16 cellular contexts compared by ENCODE assay signal in the genomic region with DNA sequence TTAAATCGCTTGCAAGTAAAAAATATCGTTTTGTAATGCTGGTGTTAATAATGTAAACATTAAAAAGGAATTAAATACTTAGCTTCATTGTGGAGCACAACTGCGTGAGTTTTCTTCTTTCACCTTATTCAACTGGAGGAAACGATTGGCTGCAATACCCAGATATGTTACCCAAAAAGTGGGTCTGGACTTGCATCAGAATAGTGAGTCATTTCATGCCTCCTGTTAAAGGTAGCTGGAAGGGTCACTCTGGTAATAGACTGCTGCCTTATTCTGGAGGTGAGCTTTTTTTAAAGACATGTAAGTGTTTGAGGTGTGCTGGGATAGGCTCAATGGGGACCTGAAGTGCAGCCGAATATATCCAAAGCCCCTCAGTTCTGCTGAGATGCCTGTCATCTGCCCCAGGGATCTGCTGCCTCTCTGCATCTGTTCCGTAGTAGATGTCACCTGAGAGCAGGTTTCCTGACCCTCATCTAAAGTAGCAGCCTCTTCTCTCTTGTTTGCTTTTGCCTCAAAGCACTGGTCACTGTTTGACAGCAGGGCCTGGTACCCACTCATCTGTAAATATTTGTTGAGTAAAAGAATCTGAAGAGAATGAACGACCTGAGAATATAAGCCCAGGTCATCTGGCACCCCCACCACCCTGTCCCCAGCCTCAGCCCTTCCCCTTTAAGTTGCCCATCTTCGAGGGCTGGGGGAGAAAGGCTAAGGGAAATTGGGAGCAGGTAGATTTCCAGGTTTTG. TPM values are rescaled to one million over a fixed set of nuclear protein-coding genes. Genes with fewer than 3 reads are reported as not detected.
DNase-seq lines count a peak whose midpoint lies in the region; ATAC-seq and TF ChIP-seq lines count a peak whose summit lies in the region.
"Had no signal": no experiment of that assay in that cellular context is flagged by ENCODE, and none has a peak within 500 bp of the region (broad histone marks: within the 10 kb centered on the region; RNA-seq: fewer than 3 reads in every experiment).

No MANE protein-coding gene starts in this region.

- H3K9ac ChIP-seq in mesendoderm (ENCODE audit: low read length), result no peak overlapping the region

- H3K4me1 ChIP-seq in mesendoderm (ENCODE audit: control insufficient read depth, low read depth, low read length), result no peaks in the 10 kb centered on the region

- no CpG with 5 or more reads among the region's 8 CpGs for WGBS in mesendoderm (ENCODE audit: extremely low coverage, insufficient coverage, low lambda C conversion rate)

- no peak overlapping the region for H2BK5ac ChIP-seq in mesendoderm (ENCODE audit: low read length)

- no peak overlapping the region for H3K56ac ChIP-seq in mesendoderm (ENCODE audit: low read length)

- ATAC-seq in GM19328 (IDR thresholded peaks at IDR 0.05; ENCODE audit: unreplicated experiment), result no peak
- ATAC-seq in HG03378 (IDR thresholded peaks at IDR 0.05; ENCODE audit: unreplicated experiment), result no peak
- no peak for ATAC-seq in activated T-cell treated with anti-CD3 and anti-CD28 coated beads, Interleukin-2, amount 50 U/mL, for 4 hours
- ATAC-seq: natural killer cell had no signal

- H4K5ac ChIP-seq in mesendoderm (ENCODE audit: low read length), result no peak overlapping the region

- H3K27me3 Mint-ChIP-seq in MCF 10A (ENCODE audit: insufficient read depth, unreplicated experiment), result no peaks in the 10 kb centered on the region
- peaks cover 9% of the 10 kb centered on the region for H3K27me3 Mint-ChIP-seq in activated T-cell treated with anti-CD3 and anti-CD28 coated beads, Interleukin-2, amount 50 U/mL, for 4 hours (ENCODE audit: low read depth)

- H3K27ac Mint-ChIP-seq in MCF 10A (ENCODE audit: low read depth, unreplicated experiment), result peak overlapping the region; percentile 53
- H3K27ac Mint-ChIP-seq: natural killer cell had no signal

- H2BK120ac ChIP-seq in mesendoderm (ENCODE audit: low read depth, low read length), result no peak overlapping the region

- H3K27ac ChIP-seq in C4-2B (peak overlapping the region; percentile 92), mesendoderm (ENCODE audit: low read depth, low read length) (no peak overlapping the region)
- H3K27ac ChIP-seq: WERI-Rb-1 had no signal

- H2BK15ac ChIP-seq in mesendoderm (replicated peaks; ENCODE audit: low read depth), result no peak overlapping the region

- no peaks in the 10 kb centered on the region for H3K36me3 Mint-ChIP-seq in MCF 10A (ENCODE audit: insufficient read depth, unreplicated experiment)
- no peaks in the 10 kb centered on the region for H3K36me3 Mint-ChIP-seq in activated T-cell treated with anti-CD3 and anti-CD28 coated beads, Interleukin-2, amount 50 U/mL, for 4 hours (ENCODE audit: insufficient read depth)
- H3K36me3 Mint-ChIP-seq: natural killer cell had no signal

- H2AK5ac ChIP-seq in mesendoderm (ENCODE audit: low read length), result no peak overlapping the region

- no peak overlapping the region for H3K23ac ChIP-seq in mesendoderm (ENCODE audit: low read length)

- no peaks in the 10 kb centered on the region for H3K36me3 ChIP-seq in mesendoderm (ENCODE audit: control insufficient read depth, insufficient read depth, low read length)
- H3K36me3 ChIP-seq: WERI-Rb-1 had no signal

- H3K4me3 ChIP-seq in mesendoderm (ENCODE audit: low read length), result no peak overlapping the region

- H3K18ac ChIP-seq in mesendoderm (ENCODE audit: low read length), result no peak overlapping the region

- no peaks in the 10 kb centered on the region for H3K9me3 Mint-ChIP-seq in MCF 10A (ENCODE audit: unreplicated experiment)
- no peaks in the 10 kb centered on the region for H3K9me3 Mint-ChIP-seq in activated T-cell treated with anti-CD3 and anti-CD28 coated beads, Interleukin-2, amount 50 U/mL, for 4 hours
- H3K9me3 Mint-ChIP-seq: natural killer cell had no signal

- TF ChIP-seq CTCF in C4-2B (conservative IDR thresholded peaks at IDR 0.05) (no peak), MCF 10A (IDR thresholded peaks at IDR 0.05; ENCODE audit: unreplicated experiment) (no peak)

- no peak overlapping the region for H4K8ac ChIP-seq in mesendoderm (ENCODE audit: low read depth, low read length)

- H3K4me1 Mint-ChIP-seq in MCF 10A (ENCODE audit: insufficient read depth, unreplicated experiment), result peaks cover 11% of the 10 kb centered on the region
- peaks cover under 1% of the 10 kb centered on the region for H3K4me1 Mint-ChIP-seq in activated T-cell treated with anti-CD3 and anti-CD28 coated beads, Interleukin-2, amount 50 U/mL, for 4 hours (ENCODE audit: low read depth)

- no peaks in the 10 kb centered on the region for H3K79me2 ChIP-seq in mesendoderm (ENCODE audit: control insufficient read depth, insufficient read depth, low read length)

- H3K79me1 ChIP-seq in mesendoderm (ENCODE audit: low read length), result no peaks in the 10 kb centered on the region

- H3K27me3 ChIP-seq in mesendoderm (ENCODE audit: insufficient read depth, low read length, poor library complexity), result no peaks in the 10 kb centered on the region

- POLR2A ChIA-PET in MCF 10A (lab: Yijun Ruan, JAX), result no interaction called here

- CTCF ChIA-PET in MCF 10A (lab: Yijun Ruan, JAX), result interaction anchor here (1.1 to 7.9 kb wide), 3 partner anchors 21 to 439 kb away, joined by 3 to 115 read pairs (median 4); no protein-coding TSS in a partner anchor

- H3K4me3 Mint-ChIP-seq in MCF 10A (ENCODE audit: unreplicated experiment), result no peak overlapping the region
- no peak overlapping the region for H3K4me3 Mint-ChIP-seq in activated T-cell treated with anti-CD3 and anti-CD28 coated beads, Interleukin-2, amount 50 U/mL, for 4 hours
- H3K4me3 Mint-ChIP-seq: natural killer cell had no signal

- DNase-seq in NCI-H2196 (lab: John Stamatoyannopoulos, UW; ENCODE audit: unreplicated experiment) (peak; percentile 41), MCF 10A (ENCODE audit: unreplicated experiment) (peak; percentile 72), mesendoderm (peak; percentile 65), dermis blood vessel endothelial cell (no peak)
- DNase-seq in activated T-cell treated with anti-CD3 and anti-CD28 coated beads, Interleukin-2, amount 50 U/mL, for 4 hours, result no peak
- DNase-seq: activated CD8-positive, alpha-beta memory T cell treated with anti-CD3 and anti-CD28 coated beads for 24 hours; activated effector memory CD4-positive, alpha-beta T cell treated with anti-CD3 and anti-CD28 coated beads, Interleukin-2, amount 50 U/mL, for 16 hours; aorta; erythroblast; GF-D8; natural killer cell; NCI-H2107; WERI-Rb-1 had no signal

- no peak overlapping the region for H3K4me2 ChIP-seq in mesendoderm (ENCODE audit: low read length)

- intact Hi-C loops in MCF 10A (cut with micrococcal nuclease), result no loop called here

- BruUV-seq in MCF 10A (replicated peaks; lab: Mats Ljungman, UMichigan), result TSS peak; percentile 76

- H3K4ac ChIP-seq in mesendoderm (ENCODE audit: low read depth, low read length), result no peak overlapping the region

RNA-seq across cellular contexts. Expression of a gene that starts 5.6 kb away (rescaled TPM):
- 122 and 147 TPM in 2 replicates for total RNA-seq in MCF 10A (2022)
- polyA plus RNA-seq in mesendoderm (2013, experiment 1 of 2), result 90.1 TPM
- 91.4 TPM for polyA plus RNA-seq in mesendoderm (2013, experiment 2 of 2)
- 100 to 1,000 TPM; 108 to 142 (median 110) TPM for total RNA-seq in activated T-cell treated with anti-CD3 and anti-CD28 coated beads, Interleukin-2, amount 50 U/mL, for 4 hours
- total RNA-seq in dermis blood vessel endothelial cell, result 9.4 and 12.3 TPM in 2 replicates

RNA-seq across cellular contexts. Expression of a gene that starts 29.6 kb away (rescaled TPM):
- 0.25 and 1.7 TPM in 2 replicates for total RNA-seq in MCF 10A (2022)
- 0.01 TPM for polyA plus RNA-seq in mesendoderm (2013, experiment 1 of 2)
- polyA plus RNA-seq in mesendoderm (2013, experiment 2 of 2), result 0.04 TPM
- not detected for total RNA-seq in activated T-cell treated with anti-CD3 and anti-CD28 coated beads, Interleukin-2, amount 50 U/mL, for 4 hours
- total RNA-seq in dermis blood vessel endothelial cell, result under 0.01 and 0.05 TPM in 2 replicates
- total RNA-seq: natural killer cell had no signal

Comparison
In these comparisons a context has a peak if more than half of its experiments do, and no peak if none do; other contexts are left out.
1. DNase-seq: peak in NCI-H2196 (single experiment), MCF 10A (single experiment) and mesendoderm (single experiment); none in activated T-cell treated with anti-CD3 and anti-CD28 coated beads, Interleukin-2, amount 50 U/mL, for 4 hours (single experiment) and dermis blood vessel endothelial cell (single experiment).